ENCODE assay signal across 1 cellular context in the genomic region with DNA sequence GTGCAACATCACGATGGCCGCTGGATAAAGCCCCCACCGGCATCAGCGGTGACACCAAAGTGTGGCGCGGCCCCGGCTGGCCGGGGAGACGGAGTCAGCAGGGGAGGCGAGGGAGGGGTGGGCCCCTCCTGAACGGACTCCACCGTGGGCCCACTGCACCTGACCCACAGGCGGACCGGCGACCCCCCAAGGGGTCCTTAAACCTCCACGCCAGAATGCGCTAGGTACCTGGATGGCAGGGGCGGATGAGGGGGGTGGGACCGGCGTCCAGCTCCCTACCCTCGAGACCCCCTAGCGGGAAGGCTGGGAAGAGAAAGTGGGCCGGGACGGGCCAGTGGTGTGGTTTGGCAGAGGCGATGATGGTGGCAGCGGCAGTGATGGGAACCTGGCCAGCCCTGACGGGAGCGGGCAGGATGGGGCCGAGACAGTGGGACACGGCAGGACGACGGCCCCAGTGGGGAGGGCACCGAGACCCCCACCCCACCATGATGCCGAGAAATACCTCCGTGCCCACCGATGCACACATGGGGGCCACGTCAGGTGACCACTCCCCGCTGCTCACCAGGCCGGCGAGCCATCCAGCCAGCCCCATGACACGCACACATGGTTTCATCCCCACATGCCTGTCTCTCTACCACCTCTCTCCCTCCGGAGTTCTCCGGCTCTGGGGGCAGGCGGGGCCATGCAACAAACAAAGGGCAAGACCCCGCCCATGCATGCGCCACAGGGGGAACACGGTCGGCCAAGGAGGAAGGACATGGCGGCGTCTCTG.
TF ChIP-seq lines count a peak whose summit lies in the region.

No MANE protein-coding gene starts in this region.

TF ChIP-seq in H1, 55 proteins besides CTCF, POLR2A, EP300 and RAD21 (continued from another document):
- TF ChIP-seq CBX5 (IDR thresholded peaks at IDR 0.05; ENCODE audit: low read depth, low read length) (0 out of 2 replicates have a peak, but pooled peaks have one; percentile 45), FOSL1 (IDR thresholded peaks at IDR 0.05; ENCODE audit: insufficient read depth, low read depth, low read length) (no peak)
